Comparison of ENCODE assay signal across 30 cellular contexts in genomic region chr16:1561266-1561665, GRCh38. TPM values are rescaled to one million over a fixed set of nuclear protein-coding genes. Genes with fewer than 3 reads are reported as not detected.
DNase-seq lines count a peak whose midpoint lies in the region; ATAC-seq, FAIRE-seq and TF ChIP-seq lines count a peak whose summit lies in the region.
"Had no signal": no experiment of that assay in that cellular context is flagged by ENCODE, and none has a peak within 500 bp of the region (broad histone marks: within the 10 kb centered on the region; RNA-seq: fewer than 3 reads in every experiment).

No MANE protein-coding gene starts in this region.

- no peaks in the 10 kb centered on the region for H3K9me3 ChIP-seq in CD4-positive, alpha-beta T cell (ENCODE audit: control insufficient read depth, low read length)
- H3K9me3 ChIP-seq in Peyer's patch = no peaks in the 10 kb centered on the region
- H3K9me3 ChIP-seq: neutrophil, prostate gland, thyroid gland had no signal

- peaks cover 34% of the 10 kb centered on the region for H3K4me1 Mint-ChIP-seq in activated T-cell treated with anti-CD3 and anti-CD28 coated beads, Interleukin-2, amount 50 U/mL, for 24 hours (ENCODE audit: low read depth)
- H3K4me1 Mint-ChIP-seq in CD4-positive, alpha-beta T cell (ENCODE audit: low read depth) = peaks cover 42% of the 10 kb centered on the region
- H3K4me1 Mint-ChIP-seq in immature natural killer cell = no peaks in the 10 kb centered on the region

- peak overlapping the region; percentile 31 for H3K27ac Mint-ChIP-seq in activated T-cell treated with anti-CD3 and anti-CD28 coated beads, Interleukin-2, amount 50 U/mL, for 24 hours
- peak overlapping the region; percentile 79 for H3K27ac Mint-ChIP-seq in CD4-positive, alpha-beta T cell
- H3K27ac Mint-ChIP-seq in immature natural killer cell = no peak overlapping the region
- H3K27ac Mint-ChIP-seq: HFFc6 had no signal

- no peak overlapping the region for H3K4me3 ChIP-seq in Peyer's patch
- H3K4me3 ChIP-seq: coronary artery, GM12878, prostate gland, thyroid gland had no signal

- no peaks in the 10 kb centered on the region for H3K27me3 ChIP-seq in CD4-positive, alpha-beta T cell (ENCODE audit: control insufficient read depth, insufficient read depth, low read length)
- no peaks in the 10 kb centered on the region for H3K27me3 ChIP-seq in Peyer's patch
- H3K27me3 ChIP-seq: neutrophil, thyroid gland had no signal

- intact Hi-C loops in CD4-positive, alpha-beta T cell (cut with DNase I, micrococcal nuclease) = no loop called here

- POLR2A ChIA-PET in CD4-positive, alpha-beta T cell (lab: Charles Lee) = interaction anchor here (0.6 to 1.7 kb wide), 6 partner anchors 9 to 28 kb away, joined by 3 to 4 read pairs (median 4); partner anchors contain the start of gene TMEM204

- H3K27ac ChIP-seq in CD4-positive, alpha-beta T cell (ENCODE audit: low read depth, low read length) = peak overlapping the region; percentile 34
- H3K27ac ChIP-seq in Peyer's patch = peak overlapping the region in 3 of 4 donors; percentile 22 to 48 (median 29)
- H3K27ac ChIP-seq: coronary artery, neutrophil, prostate gland, thyroid gland had no signal

- no peak for FAIRE-seq in D721Med (lab: Jason Lieb, UNC)
- FAIRE-seq: GM12878, GM19239, TTC549 had no signal

- peaks cover 0 to 22% (median 0%) of the 10 kb centered on the region in 3 donors for H3K36me3 ChIP-seq in Peyer's patch
- H3K36me3 ChIP-seq: neutrophil, prostate gland had no signal

- H3K27me3 Mint-ChIP-seq in activated T-cell treated with anti-CD3 and anti-CD28 coated beads, Interleukin-2, amount 50 U/mL, for 24 hours = no peaks in the 10 kb centered on the region
- no peaks in the 10 kb centered on the region for H3K27me3 Mint-ChIP-seq in CD4-positive, alpha-beta T cell
- peaks cover 0 to 1% (median 0%) of the 10 kb centered on the region in 3 donors for H3K27me3 Mint-ChIP-seq in immature natural killer cell (ENCODE audit: low read depth in 3 of 3)

- no peak for TF ChIP-seq CTCF in CD4-positive, alpha-beta T cell (IDR thresholded peaks at IDR 0.05)
- TF ChIP-seq CTCF in Peyer's patch (IDR thresholded peaks at IDR 0.05) (no peak), D721Med (IDR thresholded peaks at IDR 0.05; ENCODE audit: insufficient read depth, missing control alignments) (no peak)

- TF ChIP-seq POLR2A in Peyer's patch (IDR thresholded peaks at IDR 0.05) = no peak

- peaks cover 0 to 6% (median 0%) of the 10 kb centered on the region in 4 donors for H3K4me1 ChIP-seq in Peyer's patch
- H3K4me1 ChIP-seq: thyroid gland had no signal

- CTCF ChIA-PET in CD4-positive, alpha-beta T cell (lab: Charles Lee) = no interaction called here

- H3K4me3 Mint-ChIP-seq in activated T-cell treated with anti-CD3 and anti-CD28 coated beads, Interleukin-2, amount 50 U/mL, for 24 hours = no peak overlapping the region
- H3K4me3 Mint-ChIP-seq in CD4-positive, alpha-beta T cell = no peak overlapping the region
- no peak overlapping the region for H3K4me3 Mint-ChIP-seq in immature natural killer cell
- H3K4me3 Mint-ChIP-seq: activated T-cell treated with anti-CD3 and anti-CD28 coated beads, Interleukin-2, amount 50 U/mL, for 4 hours; HFFc6 had no signal

- H3K9me3 Mint-ChIP-seq in activated T-cell treated with anti-CD3 and anti-CD28 coated beads, Interleukin-2, amount 50 U/mL, for 24 hours = no peaks in the 10 kb centered on the region
- no peaks in the 10 kb centered on the region for H3K9me3 Mint-ChIP-seq in CD4-positive, alpha-beta T cell
- no peaks in the 10 kb centered on the region for H3K9me3 Mint-ChIP-seq in immature natural killer cell
- H3K9me3 Mint-ChIP-seq: activated T-cell treated with anti-CD3 and anti-CD28 coated beads, Interleukin-2, amount 50 U/mL, for 4 hours; HFFc6 had no signal

- H3K36me3 Mint-ChIP-seq in activated T-cell treated with anti-CD3 and anti-CD28 coated beads, Interleukin-2, amount 50 U/mL, for 24 hours (ENCODE audit: low read depth) = peaks cover 20% of the 10 kb centered on the region
- H3K36me3 Mint-ChIP-seq in CD4-positive, alpha-beta T cell (ENCODE audit: low read depth) = peaks cover 14% of the 10 kb centered on the region
- peaks cover 0 to 14% (median 6%) of the 10 kb centered on the region in 3 donors for H3K36me3 Mint-ChIP-seq in immature natural killer cell

- no peak for ATAC-seq in CD4-positive, alpha-beta T cell (ENCODE audit: poor library complexity)
- peak; percentile 49 for ATAC-seq in esophagus mucosa
- ATAC-seq: GM12878, left lobe of liver, sciatic nerve had no signal

- DNase-seq in activated T-cell treated with anti-CD3 and anti-CD28 coated beads, Interleukin-2, amount 50 U/mL, for 24 hours = no peak
- no peak for DNase-seq in activated T-cell treated with anti-CD3 and anti-CD28 coated beads, Interleukin-2, amount 50 U/mL, for 1 hour
- no peak for DNase-seq in CD4-positive, alpha-beta T cell
- DNase-seq in Peyer's patch = no peak
- no peak for DNase-seq in immature natural killer cell
- no peak for DNase-seq in NCI-H1105 (lab: John Stamatoyannopoulos, UW)
- DNase-seq in D721Med (ENCODE audit: insufficient read length, low spot score) = no peak
- DNase-seq: activated CD4-positive, CD25-positive, alpha-beta regulatory T cell treated with anti-CD3 and anti-CD28 coated beads, Interleukin-2, amount 50 U/mL, for 72 hours; activated T-cell treated with anti-CD3 and anti-CD28 coated beads, Interleukin-2, amount 50 U/mL, for 4 hours; DMS153; effector memory CD4-positive, alpha-beta T cell; GOT3; HFFc6; NCI-H1694; NCI-H446; NCI-H748 treated with DMSO at 0.1 percent for 48 hours; RPMI8226; stimulated activated CD4-positive, alpha-beta T cell treated with anti-CD3 and anti-CD28 coated beads, Interleukin-2, amount 100 ng/mL, for 48 hours; thyroid gland had no signal

RNA-seq across cellular contexts. Expression of gene TMEM204, which starts 27.8 kb away (rescaled TPM):
- 10 to 100 TPM; 20.5 to 22.1 TPM for total RNA-seq in CD4-positive, alpha-beta T cell
- total RNA-seq in Peyer's patch (10 to 100 TPM in 3 of 4 donors, 1 to 10 TPM in 1; 7.4 to 42.1 (median 11.6) TPM), esophagus mucosa (2.8 TPM)
- polyA plus RNA-seq in immature natural killer cell = 10 to 100 TPM; 23.0 to 41.0 (median 38.3) TPM
- total RNA-seq: A673, epithelial cell of proximal tubule had no signal

RNA-seq across cellular contexts. Expression of gene IFT140, which starts 50.6 kb away (rescaled TPM):
- 1 to 10 TPM; 4.3 to 5.6 TPM for total RNA-seq in CD4-positive, alpha-beta T cell
- total RNA-seq in Peyer's patch (10 to 100 TPM in 3 of 4 donors, 1 to 10 TPM in 1; 7.5 to 21.6 (median 18.4) TPM), esophagus mucosa (8.3 TPM)
- 1 to 10 TPM in 2 of 3 donors, not detected in 1; 1.5 to 2.0 TPM for polyA plus RNA-seq in immature natural killer cell

RNA-seq across cellular contexts. Expression of gene CRAMP1, which starts 50.9 kb away (rescaled TPM):
- 10 to 100 TPM; 14.1 to 15.2 TPM for total RNA-seq in CD4-positive, alpha-beta T cell
- total RNA-seq in Peyer's patch = 10 to 100 TPM; 16.5 to 37.1 (median 20.0) TPM
- total RNA-seq in esophagus mucosa = 9.6 TPM
- polyA plus RNA-seq in immature natural killer cell = 10 to 100 TPM in 1 of 3 donors, 1 to 10 TPM in 2; 1.4 to 11.5 (median 2.8) TPM

Comparison
In these comparisons a context has a peak if more than half of its experiments do, and no peak if none do; other contexts are left out.
1. H3K27ac Mint-ChIP-seq: peak in activated T-cell treated with anti-CD3 and anti-CD28 coated beads, Interleukin-2, amount 50 U/mL, for 24 hours (single experiment) and CD4-positive, alpha-beta T cell (single experiment); none in immature natural killer cell (0 of 6).